ENCODE assay signal across 9 cellular contexts in genomic region chr10:51010977-51011376, GRCh38.
DNase-seq lines count a peak whose midpoint lies in the region; ATAC-seq and TF ChIP-seq lines count a peak whose summit lies in the region.
"Had no signal": no experiment of that assay in that cellular context is flagged by ENCODE, and none has a peak within 500 bp of the region (broad histone marks: within the 10 kb centered on the region; RNA-seq: fewer than 3 reads in every experiment).

No MANE protein-coding gene starts in this region.

- intact Hi-C loops in esophagus squamous epithelium (cut with DNase I) = no loop called here

- peaks cover 0 to 3% (median 0%) of the 10 kb centered on the region in 4 donors for H3K27me3 ChIP-seq in esophagus squamous epithelium

- peaks cover 0 to 7% (median 3%) of the 10 kb centered on the region in 3 donors for H3K4me1 ChIP-seq in esophagus squamous epithelium

- CTCF ChIA-PET in activated CD4-positive, alpha-beta T cell treated with anti-CD3 and anti-CD28 coated beads, Interleukin-2, amount 10 ng/mL, durations not matched to agents 7 days and 5 days (lab: Charles Lee) = no interaction called here

- DNase-seq in activated CD4-positive, alpha-beta T cell treated with anti-CD3 and anti-CD28 coated beads, Interleukin-2, amount 10 ng/mL, durations not matched to agents 7 days and 5 days = peak; percentile 30
- no peak for DNase-seq in activated CD4-positive, alpha-beta T cell treated with anti-CD3 and anti-CD28 coated beads, Interleukin-2, amount 50 U/mL, for 48 hours
- peak; percentile 72 for DNase-seq in OCI-M1 (lab: John Stamatoyannopoulos, UW)
- DNase-seq in esophagus squamous epithelium (lab: John Stamatoyannopoulos, UW) = no peak
- DNase-seq in pons (ENCODE audit: low spot score) = peak; percentile 42

- TF ChIP-seq POLR2A in esophagus squamous epithelium (IDR thresholded peaks at IDR 0.05) = no peak

- ATAC-seq in HG02623 (IDR thresholded peaks at IDR 0.05; ENCODE audit: unreplicated experiment) (peak; percentile 57), HG02571 (IDR thresholded peaks at IDR 0.05; ENCODE audit: unreplicated experiment) (no peak), HG03460 (IDR thresholded peaks at IDR 0.05; ENCODE audit: unreplicated experiment) (no peak)

- no peaks in the 10 kb centered on the region for H3K36me3 Mint-ChIP-seq in activated CD4-positive, alpha-beta T cell treated with anti-CD3 and anti-CD28 coated beads, Interleukin-2, amount 10 ng/mL, durations not matched to agents 7 days and 5 days (ENCODE audit: low read depth)
- H3K36me3 Mint-ChIP-seq: activated naive CD4-positive, alpha-beta T cell treated with anti-CD3 and anti-CD28 coated beads, Interleukin-2, amount 50 U/mL, for 24 hours had no signal

- H3K36me3 ChIP-seq in esophagus squamous epithelium = no peaks in the 10 kb centered on the region

- no peak overlapping the region for H3K27ac ChIP-seq in esophagus squamous epithelium

- H3K4me3 ChIP-seq in esophagus squamous epithelium = no peak overlapping the region

- no peaks in the 10 kb centered on the region for H3K9me3 Mint-ChIP-seq in activated CD4-positive, alpha-beta T cell treated with anti-CD3 and anti-CD28 coated beads, Interleukin-2, amount 10 ng/mL, durations not matched to agents 7 days and 5 days
- H3K9me3 Mint-ChIP-seq: activated naive CD4-positive, alpha-beta T cell treated with anti-CD3 and anti-CD28 coated beads, Interleukin-2, amount 50 U/mL, for 24 hours had no signal

- peak; percentile 43 to 70 (median 60) for TF ChIP-seq CTCF in esophagus squamous epithelium (IDR thresholded peaks at IDR 0.05)

- 8 to 13% methylated on average over 2 of the region's 2 CpGs for WGBS in esophagus squamous epithelium, 2 donors

- no peak overlapping the region for H3K27ac Mint-ChIP-seq in activated CD4-positive, alpha-beta T cell treated with anti-CD3 and anti-CD28 coated beads, Interleukin-2, amount 10 ng/mL, durations not matched to agents 7 days and 5 days
- H3K27ac Mint-ChIP-seq: activated naive CD4-positive, alpha-beta T cell treated with anti-CD3 and anti-CD28 coated beads, Interleukin-2, amount 50 U/mL, for 24 hours had no signal

- POLR2A ChIA-PET in activated CD4-positive, alpha-beta T cell treated with anti-CD3 and anti-CD28 coated beads, Interleukin-2, amount 10 ng/mL, durations not matched to agents 7 days and 5 days (lab: Charles Lee) = no interaction called here

- H3K9me3 ChIP-seq in esophagus squamous epithelium = no peaks in the 10 kb centered on the region

- H3K4me1 Mint-ChIP-seq in activated CD4-positive, alpha-beta T cell treated with anti-CD3 and anti-CD28 coated beads, Interleukin-2, amount 10 ng/mL, durations not matched to agents 7 days and 5 days = peaks cover 3% of the 10 kb centered on the region
- H3K4me1 Mint-ChIP-seq: activated naive CD4-positive, alpha-beta T cell treated with anti-CD3 and anti-CD28 coated beads, Interleukin-2, amount 50 U/mL, for 24 hours had no signal

- peaks cover 4% of the 10 kb centered on the region for H3K27me3 Mint-ChIP-seq in activated CD4-positive, alpha-beta T cell treated with anti-CD3 and anti-CD28 coated beads, Interleukin-2, amount 10 ng/mL, durations not matched to agents 7 days and 5 days

- no peak overlapping the region for H3K4me3 Mint-ChIP-seq in activated CD4-positive, alpha-beta T cell treated with anti-CD3 and anti-CD28 coated beads, Interleukin-2, amount 10 ng/mL, durations not matched to agents 7 days and 5 days
- H3K4me3 Mint-ChIP-seq: activated naive CD4-positive, alpha-beta T cell treated with anti-CD3 and anti-CD28 coated beads, Interleukin-2, amount 50 U/mL, for 24 hours had no signal

Comparison
In these comparisons a context has a peak if more than half of its experiments do, and no peak if none do; other contexts are left out.
1. DNase-seq: peak in activated CD4-positive, alpha-beta T cell treated with anti-CD3 and anti-CD28 coated beads, Interleukin-2, amount 10 ng/mL, durations not matched to agents 7 days and 5 days (single experiment), OCI-M1 (single experiment) and pons (single experiment); none in activated CD4-positive, alpha-beta T cell treated with anti-CD3 and anti-CD28 coated beads, Interleukin-2, amount 50 U/mL, for 48 hours (0 of 2) and esophagus squamous epithelium (single experiment).